Comparison of ENCODE assay signal across 1 cellular context in genomic region chr15:41927516-41927915, GRCh38.
TF ChIP-seq lines count a peak whose summit lies in the region.

No MANE protein-coding gene starts in this region.

TF ChIP-seq in HepG2, 621 proteins besides CTCF, POLR2A, EP300 and RAD21 (continued from another document):
- TF ChIP-seq ZFP82 (CRISPR knock-in tag; IDR thresholded peaks at IDR 0.05; ENCODE audit: borderline replicate concordance) (no peak), ZNF275 (CRISPR knock-in tag; IDR thresholded peaks at IDR 0.05; ENCODE audit: borderline replicate concordance) (no peak), ZNF18 (CRISPR knock-in tag; IDR thresholded peaks at IDR 0.05; ENCODE audit: insufficient replicate concordance) (no peak), NBN (conservative IDR thresholded peaks at IDR 0.05) (no peak)
